In genomic region chr11:47887910-47888569, GRCh38 we compare ENCODE assay signal across 21 cellular contexts.
"Had no signal": no experiment of that assay in that cellular context is flagged by ENCODE, and none has a peak within 500 bp of the region (broad histone marks: within the 10 kb centered on the region; RNA-seq: fewer than 3 reads in every experiment).

No MANE protein-coding gene starts in this region.

- H3K4me1 Mint-ChIP-seq: brain had no signal

- H3K27me3 ChIP-seq: ascending aorta, cardiac muscle cell, colonic mucosa, dorsolateral prefrontal cortex, left lung, right atrium auricular region, suprapubic skin, tibial artery, upper lobe of right lung had no signal

- H3K36me3 Mint-ChIP-seq: activated naive CD8-positive, alpha-beta T cell treated with anti-CD3 and anti-CD28 coated beads for 36 hours; brain; natural killer cell treated with Interleukin-12 subunit alpha and Interleukin-12 subunit beta and Interleukin-15 and Interleukin-18, amount 100 ng/mL, for 72 hours had no signal

- H3K4me3 ChIP-seq: ascending aorta, cardiac muscle cell, colonic mucosa, dorsolateral prefrontal cortex, left lung, lower lobe of right lung, right atrium auricular region, smooth muscle cell, suprapubic skin, tibial artery, upper lobe of right lung had no signal

- H3K4me3 Mint-ChIP-seq: activated naive CD8-positive, alpha-beta T cell treated with anti-CD3 and anti-CD28 coated beads for 36 hours; activated T-cell treated with anti-CD3 and anti-CD28 coated beads, Interleukin-2, amount 50 U/mL, for 4 hours; brain; natural killer cell treated with Interleukin-12 subunit alpha and Interleukin-12 subunit beta and Interleukin-15 and Interleukin-18, amount 100 ng/mL, for 72 hours had no signal

- ATAC-seq: activated T-cell treated with anti-CD3 and anti-CD28 coated beads, Interleukin-2, amount 50 U/mL, for 4 hours; left lung; lower lobe of right lung; natural killer cell treated with Interleukin-12 subunit alpha and Interleukin-12 subunit beta and Interleukin-15 and Interleukin-18, amount 100 ng/mL, for 72 hours; upper lobe of right lung had no signal

- H3K4me1 ChIP-seq: ascending aorta, colonic mucosa, right atrium auricular region, tibial artery had no signal

- H3K27ac ChIP-seq: ascending aorta, cardiac muscle cell, colonic mucosa, dorsolateral prefrontal cortex, left lung, lower lobe of right lung, right atrium auricular region, suprapubic skin, tibial artery, upper lobe of right lung, VCaP had no signal

- H3K4me2 ChIP-seq: smooth muscle cell had no signal

- H3K27ac Mint-ChIP-seq: activated naive CD8-positive, alpha-beta T cell treated with anti-CD3 and anti-CD28 coated beads for 36 hours; brain; natural killer cell treated with Interleukin-12 subunit alpha and Interleukin-12 subunit beta and Interleukin-15 and Interleukin-18, amount 100 ng/mL, for 72 hours had no signal

- H3K9me3 Mint-ChIP-seq: activated naive CD8-positive, alpha-beta T cell treated with anti-CD3 and anti-CD28 coated beads for 36 hours; activated T-cell treated with anti-CD3 and anti-CD28 coated beads, Interleukin-2, amount 50 U/mL, for 4 hours; natural killer cell treated with Interleukin-12 subunit alpha and Interleukin-12 subunit beta and Interleukin-15 and Interleukin-18, amount 100 ng/mL, for 72 hours had no signal

- DNase-seq: activated effector memory CD4-positive, alpha-beta T cell treated with Interleukin-2 at 50 U/mL for 16 hours; activated naive CD8-positive, alpha-beta T cell treated with anti-CD3 and anti-CD28 coated beads for 36 hours; activated T-cell treated with anti-CD3 and anti-CD28 coated beads, Interleukin-2, amount 50 U/mL, for 4 hours; cerebellar nuclear complex; colonic mucosa; dorsolateral prefrontal cortex; effector memory CD4-positive, alpha-beta T cell; left lung; lower lobe of right lung; mesenchymal stem cell; stimulated activated CD4-positive, alpha-beta T cell treated with anti-CD3 and anti-CD28 coated beads, Interleukin-1b, Interleukin-23, amount 100 ng/mL, for 48 hours; tibial artery; upper lobe of right lung had no signal

- H3K9me3 ChIP-seq: ascending aorta, colonic mucosa, left lung, lower lobe of right lung, right atrium auricular region, suprapubic skin, tibial artery, upper lobe of right lung had no signal

- H3K27me3 Mint-ChIP-seq: activated naive CD8-positive, alpha-beta T cell treated with anti-CD3 and anti-CD28 coated beads for 36 hours had no signal

- H3K36me3 ChIP-seq: ascending aorta, cardiac muscle cell, colonic mucosa, left lung, lower lobe of right lung, right atrium auricular region, suprapubic skin, tibial artery, upper lobe of right lung had no signal
